Comparison of ENCODE assay signal across 12 cellular contexts in genomic region chr2:3667151-3667631, GRCh38. TPM values are rescaled to one million over a fixed set of nuclear protein-coding genes. Genes with fewer than 3 reads are reported as not detected.
DNase-seq lines count a peak whose midpoint lies in the region; ATAC-seq and TF ChIP-seq lines count a peak whose summit lies in the region.
"Had no signal": no experiment of that assay in that cellular context is flagged by ENCODE, and none has a peak within 500 bp of the region (broad histone marks: within the 10 kb centered on the region; RNA-seq: fewer than 3 reads in every experiment).

No MANE protein-coding gene starts in this region.

- H3K9me3 ChIP-seq in esophagus muscularis mucosa (no peaks in the 10 kb centered on the region), vagina (no peaks in the 10 kb centered on the region)

- H3K36me3 ChIP-seq in esophagus muscularis mucosa (no peaks in the 10 kb centered on the region), vagina (no peaks in the 10 kb centered on the region)

- TF ChIP-seq POLR2A in esophagus muscularis mucosa (IDR thresholded peaks at IDR 0.05; ENCODE audit: low read depth) (no peak), vagina (IDR thresholded peaks at IDR 0.05) (no peak)

- 36% methylated on average over 23 of the region's 23 CpGs for WGBS in esophagus muscularis mucosa

- TF ChIP-seq CTCF in esophagus muscularis mucosa (IDR thresholded peaks at IDR 0.05) (no peak), vagina (IDR thresholded peaks at IDR 0.05) (no peak)

- intact Hi-C loops in left ventricle myocardium superior (cut with micrococcal nuclease): no loop called here
- intact Hi-C loops in cardiac septum (cut with DNase I): no loop called here
- intact Hi-C loops in esophagus muscularis mucosa (cut with DNase I): no loop called here
- intact Hi-C loops in vagina (cut with DNase I): no loop called here
- intact Hi-C loops in posterior cingulate gyrus (cut with DNase I): no loop called here

- H3K27ac ChIP-seq in esophagus muscularis mucosa (replicated peaks in 1 of 4) (no peak overlapping the region), vagina (no peak overlapping the region)

- H3K4me1 ChIP-seq in esophagus muscularis mucosa (peaks cover 0 to 13% (median 3%) of the 10 kb centered on the region in 4 donors), vagina (no peaks in the 10 kb centered on the region)

- DNase-seq in left ventricle myocardium superior: no peak
- no peak for DNase-seq in cardiac septum (ENCODE audit: low spot score)
- peak; percentile 70 for DNase-seq in NCI-H345 (lab: John Stamatoyannopoulos, UW)
- DNase-seq in esophagus muscularis mucosa (ENCODE audit: extremely low spot score): peak; percentile 87
- DNase-seq in vagina (ENCODE audit: extremely low spot score in 2 of 2): peak; percentile 62 to 85
- no peak for DNase-seq in posterior cingulate gyrus
- DNase-seq in germinal center (ENCODE audit: low spot score): no peak
- DNase-seq: activated CD8-positive, alpha-beta memory T cell treated with anti-CD3 and anti-CD28 coated beads, Interleukin-2, amount 10 ng/mL, durations not matched to agents 7 days and 5 days; kidney; stimulated activated CD4-positive, alpha-beta T cell treated with anti-CD3 and anti-CD28 coated beads, Interleukin-12 subunit alpha, Interleukin-12 subunit beta, amount 100 ng/mL, for 4 hours; T-helper 9 cell had no signal

- H3K27me3 ChIP-seq in esophagus muscularis mucosa: peaks cover 0 to 22% (median 0%) of the 10 kb centered on the region in 4 donors
- H3K27me3 ChIP-seq in vagina: no peaks in the 10 kb centered on the region

- ATAC-seq in left ventricle myocardium superior (peak; percentile 43), HG02938 (IDR thresholded peaks at IDR 0.05; ENCODE audit: unreplicated experiment) (no peak)
- ATAC-seq: activated CD8-positive, alpha-beta memory T cell treated with anti-CD3 and anti-CD28 coated beads, Interleukin-2, amount 10 ng/mL, durations not matched to agents 7 days and 5 days had no signal

- H3K4me3 ChIP-seq in esophagus muscularis mucosa (peak overlapping the region; percentile 4 to 30 (median 13)), vagina (no peak overlapping the region)

- TF ChIP-seq EP300 in esophagus muscularis mucosa (IDR thresholded peaks at IDR 0.05): no peak

RNA-seq across cellular contexts. Expression of gene ALLC, which starts 9.2 kb away (rescaled TPM):
- total RNA-seq in left ventricle myocardium superior (not detected), cardiac septum (not detected), esophagus muscularis mucosa (not detected), vagina (not detected)
- total RNA-seq: activated CD8-positive, alpha-beta memory T cell treated with anti-CD3 and anti-CD28 coated beads, Interleukin-2, amount 10 ng/mL, durations not matched to agents 7 days and 5 days; kidney had no signal

RNA-seq across cellular contexts. Expression of gene DCDC2C, which starts 36.2 kb away (rescaled TPM):
- total RNA-seq in left ventricle myocardium superior (not detected), cardiac septum (not detected), esophagus muscularis mucosa (under 1 TPM in 1 of 4 donors, not detected in 3; 0.83 TPM), vagina (not detected)
- total RNA-seq: activated CD8-positive, alpha-beta memory T cell treated with anti-CD3 and anti-CD28 coated beads, Interleukin-2, amount 10 ng/mL, durations not matched to agents 7 days and 5 days; kidney had no signal

Comparison
In these comparisons a context has a peak if more than half of its experiments do, and no peak if none do; other contexts are left out.
1. DNase-seq: peak in NCI-H345 (single experiment), esophagus muscularis mucosa (single experiment) and vagina (2 of 2); none in left ventricle myocardium superior (single experiment), cardiac septum (single experiment), posterior cingulate gyrus (0 of 10) and germinal center (single experiment).
2. H3K4me3 ChIP-seq: peak in esophagus muscularis mucosa (4 of 4); none in vagina (0 of 2).